In the genomic region with DNA sequence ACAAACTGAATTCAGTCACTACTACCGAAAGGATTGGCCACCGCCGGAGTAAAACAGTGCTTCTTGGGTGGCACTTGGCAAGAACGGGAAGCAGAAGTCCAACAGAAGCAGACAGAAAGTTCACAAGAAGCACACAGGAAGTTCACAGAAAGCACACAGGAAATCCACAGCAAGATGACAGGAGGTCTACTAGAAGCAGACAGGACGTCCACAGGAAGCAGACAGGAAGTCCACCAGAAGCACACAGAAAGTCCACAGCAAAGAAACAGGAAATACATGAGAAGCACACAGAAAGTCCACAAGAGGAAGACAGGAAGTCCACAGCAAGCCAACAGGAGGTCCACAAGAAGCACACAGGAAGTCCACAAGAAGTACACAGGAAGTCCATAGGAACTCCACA, we compare ENCODE assay signal across 19 cellular contexts.
A peak's percentile ranks its signal among the peaks of the same experiment; 100 is the strongest.
DNase-seq lines count a peak whose midpoint lies in the region; ATAC-seq and TF ChIP-seq lines count a peak whose summit lies in the region.
"Had no signal": no experiment of that assay in that cellular context is flagged by ENCODE, and none has a peak within 500 bp of the region (broad histone marks: within the 10 kb centered on the region; RNA-seq: fewer than 3 reads in every experiment).

No MANE protein-coding gene starts in this region.

- no peak for DNase-seq in activated T-cell treated with anti-CD3 and anti-CD28 coated beads, Interleukin-2, amount 50 U/mL, for 24 hours
- no peak for DNase-seq in activated T-cell treated with anti-CD3 and anti-CD28 coated beads, Interleukin-2, amount 50 U/mL, for 1 hour
- DNase-seq in GF-D8 (lab: John Stamatoyannopoulos, UW) (peak; percentile 23), activated B cell treated with CpG ODN at 0.5 μM for 24 hours (no peak), left lobe of liver (ENCODE audit: low spot score) (no peak), stomach (no peak), transverse colon (no peak)
- DNase-seq in natural killer cell treated with Interleukin-12 subunit alpha and Interleukin-12 subunit beta and Interleukin-15 and Interleukin-18, amount 100 ng/mL, for 72 hours (ENCODE audit: low spot score): no peak
- DNase-seq: ACHN; amniotic stem cell; caudate nucleus; NCI-H1930; NCI-H510A; psoas muscle; SHP77 treated with DMSO at 0.1 percent for 48 hours; stimulated activated CD4-positive, alpha-beta T cell treated with anti-CD3 and anti-CD28 coated beads, Interleukin-12 subunit alpha, Interleukin-12 subunit beta, amount 100 ng/mL, for 4 hours had no signal

- 73 to 85% (median 80%) methylated on average over 5 of the region's 5 CpGs for WGBS in stomach, 5 donors
- 68% methylated on average over 5 of the region's 5 CpGs; no CpG with 5 or more reads in 1 of the 2 donors for WGBS in transverse colon (ENCODE audit: low coverage in 1 of 2), 2 donors

- H3K4me3 Mint-ChIP-seq in activated T-cell treated with anti-CD3 and anti-CD28 coated beads, Interleukin-2, amount 50 U/mL, for 24 hours: no peak overlapping the region
- no peak overlapping the region for H3K4me3 Mint-ChIP-seq in activated B cell treated with CpG ODN at 0.5 μM for 24 hours
- peak overlapping the region; percentile 18 for H3K4me3 Mint-ChIP-seq in natural killer cell treated with Interleukin-12 subunit alpha and Interleukin-12 subunit beta and Interleukin-15 and Interleukin-18, amount 100 ng/mL, for 72 hours
- H3K4me3 Mint-ChIP-seq: nephron had no signal

- TF ChIP-seq EP300 in stomach (IDR thresholded peaks at IDR 0.05): no peak
- TF ChIP-seq EP300 in transverse colon (IDR thresholded peaks at IDR 0.05; ENCODE audit: low read depth): no peak

- no peaks in the 10 kb centered on the region for H3K36me3 Mint-ChIP-seq in activated T-cell treated with anti-CD3 and anti-CD28 coated beads, Interleukin-2, amount 50 U/mL, for 24 hours (ENCODE audit: low read depth)
- H3K36me3 Mint-ChIP-seq in activated B cell treated with CpG ODN at 0.5 μM for 24 hours (ENCODE audit: low read depth): peaks cover 3% of the 10 kb centered on the region
- H3K36me3 Mint-ChIP-seq in natural killer cell treated with Interleukin-12 subunit alpha and Interleukin-12 subunit beta and Interleukin-15 and Interleukin-18, amount 100 ng/mL, for 72 hours: peaks cover 15% of the 10 kb centered on the region

- H3K27ac Mint-ChIP-seq in activated T-cell treated with anti-CD3 and anti-CD28 coated beads, Interleukin-2, amount 50 U/mL, for 24 hours: peak overlapping the region; percentile 19
- H3K27ac Mint-ChIP-seq in activated B cell treated with CpG ODN at 0.5 μM for 24 hours: peak overlapping the region; percentile 78
- peak overlapping the region; percentile 15 to 22 for H3K27ac Mint-ChIP-seq in natural killer cell treated with Interleukin-12 subunit alpha and Interleukin-12 subunit beta and Interleukin-15 and Interleukin-18, amount 100 ng/mL, for 72 hours
- H3K27ac Mint-ChIP-seq: nephron had no signal

- POLR2A ChIA-PET in activated B cell treated with CpG ODN at 0.5 μM for 24 hours (lab: Charles Lee): no interaction called here

- H3K27me3 ChIP-seq in stomach (no peaks in the 10 kb centered on the region), transverse colon (no peaks in the 10 kb centered on the region)
- H3K27me3 ChIP-seq: esophagus muscularis mucosa, vagina had no signal

- H3K9me3 Mint-ChIP-seq in activated T-cell treated with anti-CD3 and anti-CD28 coated beads, Interleukin-2, amount 50 U/mL, for 24 hours: peaks cover 27% of the 10 kb centered on the region
- peaks cover 28% of the 10 kb centered on the region for H3K9me3 Mint-ChIP-seq in activated B cell treated with CpG ODN at 0.5 μM for 24 hours
- H3K9me3 Mint-ChIP-seq in natural killer cell treated with Interleukin-12 subunit alpha and Interleukin-12 subunit beta and Interleukin-15 and Interleukin-18, amount 100 ng/mL, for 72 hours: peaks cover 20% of the 10 kb centered on the region

- CTCF ChIA-PET in activated B cell treated with CpG ODN at 0.5 μM for 24 hours (lab: Charles Lee): no interaction called here

- no peaks in the 10 kb centered on the region for H3K27me3 Mint-ChIP-seq in activated T-cell treated with anti-CD3 and anti-CD28 coated beads, Interleukin-2, amount 50 U/mL, for 24 hours
- no peaks in the 10 kb centered on the region for H3K27me3 Mint-ChIP-seq in activated B cell treated with CpG ODN at 0.5 μM for 24 hours
- H3K27me3 Mint-ChIP-seq in natural killer cell treated with Interleukin-12 subunit alpha and Interleukin-12 subunit beta and Interleukin-15 and Interleukin-18, amount 100 ng/mL, for 72 hours: no peaks in the 10 kb centered on the region

- intact Hi-C loops in activated B cell treated with CpG ODN at 0.5 μM for 24 hours (cut with micrococcal nuclease) (no loop called here), stomach (cut with DNase I; ENCODE audit: low total_unique reads) (no loop called here), transverse colon (cut with DNase I; ENCODE audit: low total_unique reads) (no loop called here)

- H3K4me1 Mint-ChIP-seq in activated T-cell treated with anti-CD3 and anti-CD28 coated beads, Interleukin-2, amount 50 U/mL, for 24 hours (ENCODE audit: low read depth): peaks cover 14% of the 10 kb centered on the region
- peaks cover 13% of the 10 kb centered on the region for H3K4me1 Mint-ChIP-seq in activated B cell treated with CpG ODN at 0.5 μM for 24 hours
- peaks cover 11 to 17% of the 10 kb centered on the region in 2 donors for H3K4me1 Mint-ChIP-seq in natural killer cell treated with Interleukin-12 subunit alpha and Interleukin-12 subunit beta and Interleukin-15 and Interleukin-18, amount 100 ng/mL, for 72 hours (ENCODE audit: low read depth in 2 of 2)

- H3K36me3 ChIP-seq in stomach (no peaks in the 10 kb centered on the region), transverse colon (no peaks in the 10 kb centered on the region)
- H3K36me3 ChIP-seq: esophagus muscularis mucosa, vagina had no signal

- no peak for ATAC-seq in activated B cell treated with CpG ODN at 0.5 μM for 24 hours (ENCODE audit: low read depth)
- no peak for ATAC-seq in natural killer cell treated with Interleukin-12 subunit alpha and Interleukin-12 subunit beta and Interleukin-15 and Interleukin-18, amount 100 ng/mL, for 72 hours
- ATAC-seq in left lobe of liver: no peak
- ATAC-seq: psoas muscle had no signal

- no peak for TF ChIP-seq POLR2A in stomach (IDR thresholded peaks at IDR 0.05)
- TF ChIP-seq POLR2A in transverse colon (IDR thresholded peaks at IDR 0.05): no peak

- H3K27ac ChIP-seq in stomach (no peak overlapping the region), transverse colon (no peak overlapping the region)
- H3K27ac ChIP-seq: esophagus muscularis mucosa, psoas muscle, vagina had no signal

- TF ChIP-seq CTCF in activated B cell treated with CpG ODN at 0.5 μM for 24 hours (IDR thresholded peaks at IDR 0.05) (no peak), stomach (IDR thresholded peaks at IDR 0.05) (no peak), transverse colon (IDR thresholded peaks at IDR 0.05) (no peak)

- H3K4me1 ChIP-seq in stomach (no peaks in the 10 kb centered on the region), transverse colon (no peaks in the 10 kb centered on the region)
- H3K4me1 ChIP-seq: esophagus muscularis mucosa, psoas muscle, vagina had no signal

- H3K4me3 ChIP-seq in stomach (no peak overlapping the region), transverse colon (no peak overlapping the region)
- H3K4me3 ChIP-seq: esophagus muscularis mucosa, psoas muscle, vagina had no signal

- in situ Hi-C loops in transverse colon (cut with MboI; ENCODE audit: low pct_ligation_motif_present in 1 of 4, low pct_unique_long_range_greater_than_20kb in 1 of 4, low sequenced_read_pairs in 3 of 4): no loop called here

- H3K9me3 ChIP-seq in stomach (peaks cover 0 to 18% (median 13%) of the 10 kb centered on the region in 4 donors), transverse colon (no peaks in the 10 kb centered on the region)
- H3K9me3 ChIP-seq: esophagus muscularis mucosa, vagina had no signal

Comparison
In these comparisons a context has a peak if more than half of its experiments do, and no peak if none do; other contexts are left out.
1. H3K27ac Mint-ChIP-seq: peak in every context shown above with its lines; median percentile 78 in activated B cell treated with CpG ODN at 0.5 μM for 24 hours; 19 in activated T-cell treated with anti-CD3 and anti-CD28 coated beads, Interleukin-2, amount 50 U/mL, for 24 hours; 18 in natural killer cell treated with Interleukin-12 subunit alpha and Interleukin-12 subunit beta and Interleukin-15 and Interleukin-18, amount 100 ng/mL, for 72 hours.